ENCODE assay signal across 9 cellular contexts in genomic region chr11:62923634-62924411, GRCh38. TPM values are rescaled to one million over a fixed set of nuclear protein-coding genes. Genes with fewer than 3 reads are reported as not detected.
DNase-seq lines count a peak whose midpoint lies in the region; ATAC-seq and TF ChIP-seq lines count a peak whose summit lies in the region.
"Had no signal": no experiment of that assay in that cellular context is flagged by ENCODE, and none has a peak within 500 bp of the region (broad histone marks: within the 10 kb centered on the region; RNA-seq: fewer than 3 reads in every experiment).

No MANE protein-coding gene starts in this region.

- WGBS in mammary epithelial cell (ENCODE audit: low coverage, missing lambda C conversion rate) = 18% methylated on average over 19 of the region's 52 CpGs
- 5 to 10% (median 7%) methylated on average over 34 to 52 of the region's 52 CpGs for WGBS in adrenal gland, 4 donors

- peaks cover 89% of the 10 kb centered on the region for H3K27me3 Mint-ChIP-seq in nephron (ENCODE audit: low read depth)

- BruUV-seq in mammary epithelial cell (replicated peaks; lab: Mats Ljungman, UMichigan) = no TSS peak

- DNase-seq in mammary epithelial cell (no peak), adrenal gland (no peak)
- DNase-seq in stimulated activated CD4-positive, alpha-beta T cell treated with anti-CD3 and anti-CD28 coated beads, Interleukin-2, amount 100 ng/mL, for 48 hours = no peak

- no peak for TF ChIP-seq POLR2A in adrenal gland (IDR thresholded peaks at IDR 0.05)

- in situ Hi-C loops in mammary epithelial cell (cut with MboI; ENCODE audit: low sequenced_read_pairs in 2 of 2) = loop anchor here in 1 of 2 donors (25.0 kb wide), 1 partner anchor 288 kb away; no protein-coding TSS in a partner anchor

- peaks cover 49% of the 10 kb centered on the region for H3K4me1 Mint-ChIP-seq in nephron

- intact Hi-C loops in mammary epithelial cell (cut with micrococcal nuclease) = no loop called here
- intact Hi-C loops in adrenal gland (cut with DNase I) = no loop called here

- H4K20me1 ChIP-seq in BLaER1 (no peaks in the 10 kb centered on the region), mammary epithelial cell (ENCODE audit: insufficient read depth, low read length) (no peaks in the 10 kb centered on the region)

- H3K4me3 ChIP-seq in BLaER1 (peak overlapping the region; percentile 61), HUES48 (ENCODE audit: low read depth, low read length) (peak overlapping the region; percentile 41), mammary epithelial cell (replicated peaks in 1 of 3; ENCODE audit: insufficient read depth in 1 of 3, low read depth in 2 of 3, low read length in 3 of 3) (no peak overlapping the region), adrenal gland (peak overlapping the region in 1 of 4 donors; percentile 6)

- H3K36me3 Mint-ChIP-seq in nephron (ENCODE audit: low read depth) = no peaks in the 10 kb centered on the region

- peak overlapping the region; percentile 69 to 76 (median 73) for H3K4me3 Mint-ChIP-seq in nephron

- H3K27ac ChIP-seq in BLaER1 (peak overlapping the region; percentile 14; the same call in 1 of the 2 replicates), HUES48 (ENCODE audit: low read depth, low read length) (no peak overlapping the region), mammary epithelial cell (ENCODE audit: insufficient read depth, low read depth, low read length) (no peak overlapping the region), adrenal gland (no peak overlapping the region)

- peaks cover 69% of the 10 kb centered on the region for H3K27me3 ChIP-seq in BLaER1
- peaks cover 75% of the 10 kb centered on the region for H3K27me3 ChIP-seq in HUES48 (ENCODE audit: control insufficient read depth, insufficient read depth, low read length)
- peaks cover 39% of the 10 kb centered on the region for H3K27me3 ChIP-seq in mammary epithelial cell (ENCODE audit: insufficient read depth, low read length)
- H3K27me3 ChIP-seq in adrenal gland = peaks cover 47% of the 10 kb centered on the region

- H3K9me3 ChIP-seq in BLaER1 = peaks cover 9% of the 10 kb centered on the region; the same call in 1 of the 2 replicates
- H3K9me3 ChIP-seq in HUES48 (ENCODE audit: control insufficient read depth, insufficient read depth, low read length) = no peaks in the 10 kb centered on the region
- H3K9me3 ChIP-seq in mammary epithelial cell (replicated peaks; ENCODE audit: insufficient read depth, low read length) = no peaks in the 10 kb centered on the region
- H3K9me3 ChIP-seq in adrenal gland (replicated peaks in 1 of 3) = no peaks in the 10 kb centered on the region

- H3K4me2 ChIP-seq in BLaER1 (peak overlapping the region; percentile 91), mammary epithelial cell (ENCODE audit: insufficient read depth, low read depth, low read length) (peak overlapping the region; percentile 32)

- no peak overlapping the region for H2AFZ ChIP-seq in mammary epithelial cell (ENCODE audit: low read depth, low read length)

- ATAC-seq in HG03571 (IDR thresholded peaks at IDR 0.05; ENCODE audit: unreplicated experiment) (no peak), GM21529 (IDR thresholded peaks at IDR 0.05; ENCODE audit: unreplicated experiment) (no peak)

- H3K27ac Mint-ChIP-seq in nephron = no peak overlapping the region

- H3K4me1 ChIP-seq in BLaER1 (peaks cover 66% of the 10 kb centered on the region), HUES48 (ENCODE audit: control insufficient read depth, insufficient read depth, low read length) (peaks cover 15% of the 10 kb centered on the region), mammary epithelial cell (ENCODE audit: insufficient read depth, low read length) (peaks cover 16% of the 10 kb centered on the region), adrenal gland (replicated peaks in 1 of 2) (peaks cover 14 to 19% of the 10 kb centered on the region in 2 donors)

- H3K36me3 ChIP-seq in BLaER1 (no peaks in the 10 kb centered on the region), HUES48 (ENCODE audit: control insufficient read depth, insufficient read depth, low read length) (no peaks in the 10 kb centered on the region), mammary epithelial cell (ENCODE audit: insufficient read depth, low read length) (no peaks in the 10 kb centered on the region), adrenal gland (replicated peaks in 1 of 2) (no peaks in the 10 kb centered on the region)

- no peaks in the 10 kb centered on the region for H3K9me3 Mint-ChIP-seq in nephron

- dilution Hi-C loops in mammary epithelial cell (cut with HindIII; ENCODE audit: low sequenced_read_pairs) = loop anchor here (25.0 kb wide), 1 partner anchor 288 kb away; no protein-coding TSS in a partner anchor

- no peak for TF ChIP-seq CTCF in mammary epithelial cell (conservative IDR thresholded peaks at IDR 0.05 in 1 of 2, IDR thresholded peaks at IDR 0.05 in 1 of 2; ENCODE audit: extremely low read depth in 1 of 2, insufficient read depth in 1 of 2, low read depth in 1 of 2, low read length in 2 of 2)
- TF ChIP-seq CTCF in nephron (IDR thresholded peaks at IDR 0.05; ENCODE audit: unreplicated experiment in 3 of 3) = no peak
- TF ChIP-seq CTCF in adrenal gland (IDR thresholded peaks at IDR 0.05) = no peak

- CTCF ChIA-PET in mammary epithelial cell (lab: Charles Lee; ENCODE audit: low non-redundant PET) = no interaction called here

- H3K79me2 ChIP-seq in mammary epithelial cell (ENCODE audit: insufficient read depth, low read length) = no peaks in the 10 kb centered on the region

- peak overlapping the region; percentile 28; the same call in 1 of the 2 replicates for H3K9ac ChIP-seq in BLaER1
- H3K9ac ChIP-seq in HUES48 (ENCODE audit: low read depth, low read length) = no peak overlapping the region
- H3K9ac ChIP-seq in mammary epithelial cell (ENCODE audit: insufficient read depth, low read length) = no peak overlapping the region

RNA-seq across cellular contexts. Expression of gene CHRM1, which starts 2.7 kb away (rescaled TPM):
- total RNA-seq in mammary epithelial cell (not detected), adrenal gland (1 to 10 TPM in 2 of 8 donors, under 1 TPM in 1, not detected in 5; 0.94 to 3.0 (median 2.8) TPM)
- polyA plus RNA-seq in mammary epithelial cell (not detected), adrenal gland (1 to 10 TPM; 1.4 to 3.8 (median 1.8) TPM)
- polyA minus RNA-seq in mammary epithelial cell = not detected
- total RNA-seq: dermis microvascular lymphatic vessel endothelial cell had no signal

RNA-seq across cellular contexts. Expression of gene SLC3A2, which starts 43.1 kb away (rescaled TPM):
- 1,000 to 10,000 TPM; 1,418 to 1,465 TPM for total RNA-seq in mammary epithelial cell
- 1,009 TPM for polyA plus RNA-seq in mammary epithelial cell
- 581 TPM for polyA minus RNA-seq in mammary epithelial cell
- total RNA-seq in adrenal gland = 100 to 1,000 TPM; 103 to 398 (median 164) TPM
- 100 to 1,000 TPM; 123 to 221 (median 155) TPM for polyA plus RNA-seq in adrenal gland

Comparison
In these comparisons a context has a peak if more than half of its experiments do, and no peak if none do; other contexts are left out.
1. H3K4me3 ChIP-seq: peak in BLaER1 (single experiment) and HUES48 (single experiment); none in mammary epithelial cell (0 of 3).